ENCODE assay signal across 1 cellular context in the genomic region with DNA sequence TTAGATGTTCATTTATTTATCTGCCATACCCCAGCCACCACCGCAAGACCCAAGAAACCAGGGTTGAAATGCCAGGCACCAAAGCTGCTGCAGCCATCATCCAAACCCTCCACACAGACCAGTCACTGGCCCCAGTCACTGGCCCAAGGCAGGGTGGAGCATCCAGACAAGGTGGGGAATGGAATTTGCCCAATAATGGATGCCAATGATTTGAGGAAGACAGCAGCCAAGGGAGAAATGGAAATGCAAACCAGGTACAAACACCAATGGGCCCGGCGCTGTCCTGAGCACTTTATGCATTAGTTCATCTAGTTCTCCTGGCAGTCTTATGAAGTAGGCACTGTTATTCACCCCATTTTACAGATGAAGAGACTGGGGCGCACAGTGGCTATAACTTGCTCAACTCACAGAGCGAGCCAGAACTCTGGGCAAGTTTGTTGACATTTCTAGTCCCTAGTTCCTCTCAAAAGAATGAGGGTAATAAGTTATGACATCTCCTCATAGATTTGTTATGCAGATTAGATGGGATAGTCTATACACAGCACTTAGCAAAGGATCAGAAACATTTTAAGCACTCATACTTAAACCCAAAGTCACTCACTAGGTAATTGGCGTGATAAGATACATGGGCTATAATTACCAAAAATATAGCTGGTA.
TF ChIP-seq lines count a peak whose summit lies in the region.

No MANE protein-coding gene starts in this region.

TF ChIP-seq in SK-N-SH treated with all-trans-retinoic acid at 6 μM for 48 hours, 23 proteins besides CTCF, POLR2A, EP300 and RAD21 (continued from another document):
- TF ChIP-seq, protein P1, sequence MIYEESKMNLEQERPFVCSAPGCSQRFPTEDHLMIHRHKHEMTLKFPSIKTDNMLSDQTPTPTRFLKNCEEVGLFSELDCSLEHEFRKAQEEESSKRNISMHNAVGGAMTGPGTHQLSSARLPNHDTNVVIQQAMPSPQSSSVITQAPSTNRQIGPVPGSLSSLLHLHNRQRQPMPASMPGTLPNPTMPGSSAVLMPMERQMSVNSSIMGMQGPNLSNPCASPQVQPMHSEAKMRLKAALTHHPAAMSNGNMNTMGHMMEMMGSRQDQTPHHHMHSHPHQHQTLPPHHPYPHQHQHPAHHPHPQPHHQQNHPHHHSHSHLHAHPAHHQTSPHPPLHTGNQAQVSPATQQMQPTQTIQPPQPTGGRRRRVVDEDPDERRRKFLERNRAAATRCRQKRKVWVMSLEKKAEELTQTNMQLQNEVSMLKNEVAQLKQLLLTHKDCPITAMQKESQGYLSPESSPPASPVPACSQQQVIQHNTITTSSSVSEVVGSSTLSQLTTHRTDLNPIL (CRISPR knock-in tag; IDR thresholded peaks at IDR 0.05; ENCODE audit: low read depth), result no peak
- TF ChIP-seq OSR1 (CRISPR knock-in tag; IDR thresholded peaks at IDR 0.05) (no peak), ZNF8 (CRISPR knock-in tag; IDR thresholded peaks at IDR 0.05) (no peak), GLIS3 (CRISPR knock-in tag; IDR thresholded peaks at IDR 0.05) (no peak), ESRRG (CRISPR knock-in tag; IDR thresholded peaks at IDR 0.05) (no peak)
